11 cellular contexts compared by ENCODE assay signal in the genomic region with DNA sequence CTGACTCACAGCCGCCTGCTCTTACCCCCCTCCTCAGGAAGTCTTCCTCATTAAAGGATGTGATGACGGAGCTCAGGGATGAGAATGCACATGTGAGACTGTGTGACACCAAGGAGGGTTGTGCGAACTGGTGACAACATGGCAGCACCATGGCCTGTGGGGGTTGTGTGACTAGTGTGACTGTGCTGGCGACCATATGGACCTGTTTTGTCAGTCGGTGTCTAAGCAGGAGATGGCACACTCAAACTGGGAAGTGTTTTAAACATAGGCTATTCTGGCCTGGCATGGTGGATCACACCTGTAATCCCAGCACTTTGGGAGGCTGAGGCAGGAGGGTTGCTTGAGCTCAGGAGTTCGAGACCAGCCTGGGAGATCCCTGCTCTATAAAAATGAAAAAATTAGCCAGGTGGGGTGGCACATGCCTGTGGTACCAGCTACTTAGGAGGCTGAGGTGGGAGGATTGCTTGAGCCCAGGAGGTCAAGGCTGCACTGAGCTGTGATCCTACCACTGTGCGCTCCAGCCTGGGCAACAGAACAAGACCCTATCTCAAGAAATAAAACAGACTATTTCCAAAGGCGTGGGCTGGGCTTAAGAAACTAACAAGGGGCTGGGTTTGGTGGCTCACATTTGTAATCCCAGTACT. TPM values are rescaled to one million over a fixed set of nuclear protein-coding genes. Genes with fewer than 3 reads are reported as not detected.
DNase-seq lines count a peak whose midpoint lies in the region; ATAC-seq and TF ChIP-seq lines count a peak whose summit lies in the region.
"Had no signal": no experiment of that assay in that cellular context is flagged by ENCODE, and none has a peak within 500 bp of the region (broad histone marks: within the 10 kb centered on the region; RNA-seq: fewer than 3 reads in every experiment).

No MANE protein-coding gene starts in this region.

- H3K27ac ChIP-seq in HUES6 (ENCODE audit: low read depth, low read length) (peak overlapping the region; percentile 94), mesendoderm (ENCODE audit: low read depth, low read length) (no peak overlapping the region), tibial nerve (peak overlapping the region; percentile 13 to 93 (median 56)), psoas muscle (no peak overlapping the region)

- no peaks in the 10 kb centered on the region for H3K9me3 Mint-ChIP-seq in dendritic cell treated with granulocyte-macrophage colony-stimulating factor and Interleukin-4, amounts not matched to agents 40 ng/mL and 50 ng/mL, for 4 days
- H3K9me3 Mint-ChIP-seq: stimulated activated naive CD8-positive, alpha-beta T cell treated with anti-CD3 and anti-CD28 coated beads, Interleukin-15, amount 100 ng/mL, for 72 hours; T-helper 2 cell treated with Interferon-gamma antibody and Interleukin-4, amounts not matched to agents 5 μg/mL and 100 μg/mL, for 36 hours had no signal

- no peak for TF ChIP-seq POLR2A in tibial nerve (IDR thresholded peaks at IDR 0.05)

- H3K18ac ChIP-seq in mesendoderm (ENCODE audit: low read length), result no peak overlapping the region

- no peak overlapping the region for H2BK15ac ChIP-seq in mesendoderm (replicated peaks; ENCODE audit: low read depth)

- no CpG with 5 or more reads among the region's 8 CpGs for WGBS in mesendoderm (ENCODE audit: extremely low coverage, insufficient coverage, low lambda C conversion rate)
- WGBS in tibial nerve, 2 donors, result 82 to 87% methylated on average over 8 of the region's 8 CpGs
- WGBS in psoas muscle, 3 donors, result 74 to 87% (median 86%) methylated on average over 8 of the region's 8 CpGs

- H3K9ac ChIP-seq in HUES6 (ENCODE audit: low read length) (peak overlapping the region; percentile 74), mesendoderm (ENCODE audit: low read length) (no peak overlapping the region)

- H3K4me2 ChIP-seq in mesendoderm (ENCODE audit: low read length), result no peak overlapping the region

- H3K36me3 Mint-ChIP-seq in dendritic cell treated with granulocyte-macrophage colony-stimulating factor and Interleukin-4, amounts not matched to agents 40 ng/mL and 50 ng/mL, for 4 days (ENCODE audit: low read depth), result no peaks in the 10 kb centered on the region

- no peak overlapping the region for H2BK5ac ChIP-seq in mesendoderm (ENCODE audit: low read length)

- H3K79me1 ChIP-seq in mesendoderm (ENCODE audit: low read length), result peaks cover 5% of the 10 kb centered on the region

- H4K8ac ChIP-seq in mesendoderm (ENCODE audit: low read depth, low read length), result no peak overlapping the region

- H3K9me3 ChIP-seq in HUES6 (ENCODE audit: control insufficient read depth, insufficient read depth, low read depth, low read length) (no peaks in the 10 kb centered on the region), tibial nerve (no peaks in the 10 kb centered on the region), psoas muscle (no peaks in the 10 kb centered on the region)

- H3K27me3 ChIP-seq in HUES6 (ENCODE audit: control insufficient read depth, insufficient read depth, low read length), result no peaks in the 10 kb centered on the region; the same call in 1 of the 2 replicates
- H3K27me3 ChIP-seq in mesendoderm (ENCODE audit: insufficient read depth, low read length, poor library complexity), result no peaks in the 10 kb centered on the region
- peaks cover 0 to 5% of the 10 kb centered on the region in 2 donors for H3K27me3 ChIP-seq in tibial nerve
- peaks cover 0 to 6% (median 0%) of the 10 kb centered on the region in 3 donors for H3K27me3 ChIP-seq in psoas muscle (ENCODE audit: insufficient read depth in 3 of 3, low read length in 2 of 3)

- H3K4ac ChIP-seq in mesendoderm (ENCODE audit: low read depth, low read length), result no peak overlapping the region

- H3K27me3 Mint-ChIP-seq in dendritic cell treated with granulocyte-macrophage colony-stimulating factor and Interleukin-4, amounts not matched to agents 40 ng/mL and 50 ng/mL, for 4 days, result peaks cover 16% of the 10 kb centered on the region

- TF ChIP-seq CTCF in tibial nerve (IDR thresholded peaks at IDR 0.05) (no peak), psoas muscle (IDR thresholded peaks at IDR 0.05) (no peak)

- no peak overlapping the region for H4K5ac ChIP-seq in mesendoderm (ENCODE audit: low read length)

- no peak overlapping the region for H2AK5ac ChIP-seq in mesendoderm (ENCODE audit: low read length)

- H3K4me3 Mint-ChIP-seq in dendritic cell treated with granulocyte-macrophage colony-stimulating factor and Interleukin-4, amounts not matched to agents 40 ng/mL and 50 ng/mL, for 4 days, result no peak overlapping the region
- H3K4me3 Mint-ChIP-seq: stimulated activated naive CD8-positive, alpha-beta T cell treated with anti-CD3 and anti-CD28 coated beads, Interleukin-15, amount 100 ng/mL, for 72 hours; T-helper 2 cell treated with Interferon-gamma antibody and Interleukin-4, amounts not matched to agents 5 μg/mL and 100 μg/mL, for 36 hours had no signal

- H3K4me3 ChIP-seq in HUES6 (ENCODE audit: low read depth, low read length), result no peak overlapping the region
- H3K4me3 ChIP-seq in mesendoderm (ENCODE audit: low read length), result no peak overlapping the region
- H3K4me3 ChIP-seq in tibial nerve, result no peak overlapping the region
- no peak overlapping the region for H3K4me3 ChIP-seq in psoas muscle

- H3K36me3 ChIP-seq in HUES6 (ENCODE audit: control insufficient read depth, insufficient read depth, low read length) (peaks cover 39% of the 10 kb centered on the region), mesendoderm (ENCODE audit: control insufficient read depth, insufficient read depth, low read length) (no peaks in the 10 kb centered on the region), tibial nerve (peaks cover 0 to 2% (median 0%) of the 10 kb centered on the region in 3 donors), psoas muscle (ENCODE audit: insufficient read depth in 1 of 2, low read depth in 1 of 2) (no peaks in the 10 kb centered on the region)

- peaks cover 40% of the 10 kb centered on the region for H3K4me1 Mint-ChIP-seq in dendritic cell treated with granulocyte-macrophage colony-stimulating factor and Interleukin-4, amounts not matched to agents 40 ng/mL and 50 ng/mL, for 4 days (ENCODE audit: low read depth)

- no peaks in the 10 kb centered on the region for H3K79me2 ChIP-seq in mesendoderm (ENCODE audit: control insufficient read depth, insufficient read depth, low read length)

- TF ChIP-seq EP300 in tibial nerve (IDR thresholded peaks at IDR 0.05), result no peak

- no peak overlapping the region for H3K56ac ChIP-seq in mesendoderm (ENCODE audit: low read length)

- H3K23ac ChIP-seq in mesendoderm (ENCODE audit: low read length), result no peak overlapping the region

- no peak for ATAC-seq in HG03039 (IDR thresholded peaks at IDR 0.05; ENCODE audit: unreplicated experiment)
- ATAC-seq in GM19023 (IDR thresholded peaks at IDR 0.05; ENCODE audit: unreplicated experiment), result no peak
- no peak for ATAC-seq in psoas muscle
- ATAC-seq: stimulated activated naive CD8-positive, alpha-beta T cell treated with anti-CD3 and anti-CD28 coated beads, Interleukin-15, amount 100 ng/mL, for 72 hours had no signal

- no peak overlapping the region for H2BK120ac ChIP-seq in mesendoderm (ENCODE audit: low read depth, low read length)

- H3K27ac Mint-ChIP-seq in dendritic cell treated with granulocyte-macrophage colony-stimulating factor and Interleukin-4, amounts not matched to agents 40 ng/mL and 50 ng/mL, for 4 days, result peak overlapping the region; percentile 96
- H3K27ac Mint-ChIP-seq: stimulated activated naive CD8-positive, alpha-beta T cell treated with anti-CD3 and anti-CD28 coated beads, Interleukin-15, amount 100 ng/mL, for 72 hours; T-helper 2 cell treated with Interferon-gamma antibody and Interleukin-4, amounts not matched to agents 5 μg/mL and 100 μg/mL, for 36 hours had no signal

- peak; percentile 65 for DNase-seq in mesendoderm
- no peak for DNase-seq in tibial nerve (ENCODE audit: low spot score in 2 of 2)
- no peak for DNase-seq in NCI-H187 treated with DMSO at 0.1 percent for 48 hours (lab: John Stamatoyannopoulos, UW)
- no peak for DNase-seq in psoas muscle
- DNase-seq: activated CD8-positive, alpha-beta memory T cell treated with anti-CD3 and anti-CD28 coated beads, Interleukin-2, amount 50 U/mL, for 48 hours; stimulated activated naive CD8-positive, alpha-beta T cell treated with anti-CD3 and anti-CD28 coated beads, Interleukin-15, amount 100 ng/mL, for 72 hours had no signal

- intact Hi-C loops in dendritic cell treated with granulocyte-macrophage colony-stimulating factor and Interleukin-4, amounts not matched to agents 40 ng/mL and 50 ng/mL, for 4 days (cut with micrococcal nuclease), result no loop called here
- intact Hi-C loops in psoas muscle (cut with DNase I), result no loop called here

- H3K4me1 ChIP-seq in HUES6 (ENCODE audit: control insufficient read depth, insufficient read depth, low read length), result peaks cover 84% of the 10 kb centered on the region
- peaks cover 21% of the 10 kb centered on the region for H3K4me1 ChIP-seq in mesendoderm (ENCODE audit: control insufficient read depth, low read depth, low read length)
- H3K4me1 ChIP-seq in tibial nerve, result peaks cover 0 to 76% (median 47%) of the 10 kb centered on the region in 4 donors
- peaks cover 7% of the 10 kb centered on the region for H3K4me1 ChIP-seq in psoas muscle

RNA-seq across cellular contexts. Expression of a gene that starts 7.4 kb away (rescaled TPM):
- polyA plus RNA-seq in mesendoderm (2013, experiment 1 of 2), result 20.9 TPM
- 21.5 TPM for polyA plus RNA-seq in mesendoderm (2013, experiment 2 of 2)
- total RNA-seq in tibial nerve (10 to 100 TPM; 15.0 to 55.7 (median 52.4) TPM), psoas muscle (1 to 10 TPM in 3 of 4 donors, under 1 TPM in 1; 0.84 to 3.8 (median 1.4) TPM)
- 1 to 10 TPM; 1.1 to 1.6 (median 1.6) TPM for polyA plus RNA-seq in psoas muscle

RNA-seq across cellular contexts. Expression of a gene that starts 11.7 kb away (rescaled TPM):
- polyA plus RNA-seq in mesendoderm (2013, experiment 1 of 2), result 26.2 TPM
- 28.4 TPM for polyA plus RNA-seq in mesendoderm (2013, experiment 2 of 2)
- total RNA-seq in tibial nerve (10 to 100 TPM; 11.7 to 36.3 (median 27.4) TPM), psoas muscle (1 to 10 TPM in 3 of 4 donors, under 1 TPM in 1; 0.20 to 2.3 (median 1.7) TPM)
- polyA plus RNA-seq in psoas muscle, result 1 to 10 TPM in 1 of 3 donors, under 1 TPM in 2; 0.70 to 2.5 (median 0.74) TPM

RNA-seq across cellular contexts. Expression of a gene that starts 40.7 kb away (rescaled TPM):
- 9.8 TPM for polyA plus RNA-seq in mesendoderm (2013, experiment 1 of 2)
- 9.7 TPM for polyA plus RNA-seq in mesendoderm (2013, experiment 2 of 2)
- total RNA-seq in tibial nerve (not detected), psoas muscle (not detected)
- under 1 TPM in 1 of 3 donors, not detected in 2; 0.01 TPM for polyA plus RNA-seq in psoas muscle

Comparison
In these comparisons a context has a peak if more than half of its experiments do, and no peak if none do; other contexts are left out.
1. H3K27ac ChIP-seq: peak in HUES6 (single experiment) and tibial nerve (4 of 4); none in mesendoderm (single experiment) and psoas muscle (single experiment).